18 cellular contexts compared by ENCODE assay signal in genomic region chr11:8091671-8092070, GRCh38. TPM values are rescaled to one million over a fixed set of nuclear protein-coding genes. Genes with fewer than 3 reads are reported as not detected.
A peak's percentile ranks its signal among the peaks of the same experiment; 100 is the strongest.
DNase-seq lines count a peak whose midpoint lies in the region; ATAC-seq and TF ChIP-seq lines count a peak whose summit lies in the region.
"Had no signal": no experiment of that assay in that cellular context is flagged by ENCODE, and none has a peak within 500 bp of the region (broad histone marks: within the 10 kb centered on the region; RNA-seq: fewer than 3 reads in every experiment).

No MANE protein-coding gene starts in this region.

- H3K36me3 Mint-ChIP-seq in natural killer cell treated with Interleukin-12 subunit alpha and Interleukin-12 subunit beta and Interleukin-15 and Interleukin-18, amount 100 ng/mL, for 72 hours = no peaks in the 10 kb centered on the region
- H3K36me3 Mint-ChIP-seq in natural killer cell (no peaks in the 10 kb centered on the region), endodermal cell (ENCODE audit: low read depth) (peaks cover 6% of the 10 kb centered on the region)
- H3K36me3 Mint-ChIP-seq: CD14-positive monocyte had no signal

- no peak for TF ChIP-seq CTCF in natural killer cell (IDR thresholded peaks at IDR 0.05)
- TF ChIP-seq CTCF in endodermal cell (conservative IDR thresholded peaks at IDR 0.05) = no peak
- TF ChIP-seq CTCF in psoas muscle (IDR thresholded peaks at IDR 0.05) = no peak

- no peak overlapping the region for H3K4me3 ChIP-seq in endodermal cell (ENCODE audit: low read length)
- H3K4me3 ChIP-seq in psoas muscle = no peak overlapping the region
- H3K4me3 ChIP-seq: SJCRH30 had no signal

- H3K27ac ChIP-seq in endodermal cell (ENCODE audit: low read depth, low read length) = no peak overlapping the region
- no peak overlapping the region for H3K27ac ChIP-seq in psoas muscle
- H3K27ac ChIP-seq: SJCRH30 had no signal

- no peak overlapping the region for H3K9ac ChIP-seq in endodermal cell (ENCODE audit: extremely low read depth, low read length, poor library complexity, severe bottlenecking)

- peak; percentile 13 for DNase-seq in natural killer cell treated with Interleukin-12 subunit alpha and Interleukin-12 subunit beta and Interleukin-15 and Interleukin-18, amount 100 ng/mL, for 72 hours (ENCODE audit: low spot score)
- DNase-seq in natural killer cell (no peak), endodermal cell (peak; percentile 26), mesenteric fat pad (ENCODE audit: low spot score) (peak; percentile 71), EL (no peak), psoas muscle (no peak)
- DNase-seq: ACHN, AML-193, DMS79 treated with DMSO at 0.1 percent for 48 hours, KBM-7, NCI-H1105 treated with DMSO at 0.1 percent for 48 hours, NCI-H1694, NCI-H748 treated with DMSO at 0.1 percent for 48 hours, PC-3, RPMI8226, SJCRH30 had no signal

- H3K4me3 Mint-ChIP-seq in natural killer cell treated with Interleukin-12 subunit alpha and Interleukin-12 subunit beta and Interleukin-15 and Interleukin-18, amount 100 ng/mL, for 72 hours = no peak overlapping the region
- no peak overlapping the region for H3K4me3 Mint-ChIP-seq in natural killer cell
- H3K4me3 Mint-ChIP-seq in endodermal cell = no peak overlapping the region
- H3K4me3 Mint-ChIP-seq: CD14-positive monocyte had no signal

- H3K27me3 Mint-ChIP-seq in natural killer cell treated with Interleukin-12 subunit alpha and Interleukin-12 subunit beta and Interleukin-15 and Interleukin-18, amount 100 ng/mL, for 72 hours = no peaks in the 10 kb centered on the region
- no peaks in the 10 kb centered on the region for H3K27me3 Mint-ChIP-seq in natural killer cell (ENCODE audit: low read depth in 2 of 2)
- no peaks in the 10 kb centered on the region for H3K27me3 Mint-ChIP-seq in endodermal cell (ENCODE audit: insufficient read depth)

- ATAC-seq in natural killer cell treated with Interleukin-12 subunit alpha and Interleukin-12 subunit beta and Interleukin-15 and Interleukin-18, amount 100 ng/mL, for 72 hours = no peak
- no peak for ATAC-seq in natural killer cell
- no peak for ATAC-seq in psoas muscle
- no peak for ATAC-seq in HG02840 (IDR thresholded peaks at IDR 0.05; ENCODE audit: low FRiP score, unreplicated experiment)
- ATAC-seq: PC-3 had no signal

- no peaks in the 10 kb centered on the region for H3K4me1 ChIP-seq in endodermal cell (ENCODE audit: control insufficient read depth, insufficient read depth, low read length)
- H3K4me1 ChIP-seq in psoas muscle = no peaks in the 10 kb centered on the region

- H3K27me3 ChIP-seq in endodermal cell (ENCODE audit: control insufficient read depth, insufficient read depth, low read length, poor library complexity, severe bottlenecking) (no peaks in the 10 kb centered on the region), psoas muscle (ENCODE audit: insufficient read depth in 3 of 3, low read length in 2 of 3) (no peaks in the 10 kb centered on the region)
- H3K27me3 ChIP-seq: SJCRH30 had no signal

- H3K9me3 Mint-ChIP-seq in natural killer cell treated with Interleukin-12 subunit alpha and Interleukin-12 subunit beta and Interleukin-15 and Interleukin-18, amount 100 ng/mL, for 72 hours = no peaks in the 10 kb centered on the region
- H3K9me3 Mint-ChIP-seq in natural killer cell = no peaks in the 10 kb centered on the region
- no peaks in the 10 kb centered on the region for H3K9me3 Mint-ChIP-seq in endodermal cell
- H3K9me3 Mint-ChIP-seq: CD14-positive monocyte had no signal

- H3K9me3 ChIP-seq in endodermal cell (ENCODE audit: control insufficient read depth, low read length) (no peaks in the 10 kb centered on the region), psoas muscle (no peaks in the 10 kb centered on the region)
- H3K9me3 ChIP-seq: SJCRH30 had no signal

- WGBS in endodermal cell (ENCODE audit: insufficient coverage in 1 of 2, insufficient read length in 1 of 2), 2 experiments = 91 to 98% methylated on average over 5 of the region's 5 CpGs
- WGBS in psoas muscle, 3 donors = 52 to 83% (median 58%) methylated on average over 5 of the region's 5 CpGs

- H3K4me1 Mint-ChIP-seq in natural killer cell treated with Interleukin-12 subunit alpha and Interleukin-12 subunit beta and Interleukin-15 and Interleukin-18, amount 100 ng/mL, for 72 hours (ENCODE audit: low read depth in 2 of 2) = no peaks in the 10 kb centered on the region
- no peaks in the 10 kb centered on the region for H3K4me1 Mint-ChIP-seq in natural killer cell
- peaks cover 14% of the 10 kb centered on the region for H3K4me1 Mint-ChIP-seq in endodermal cell
- H3K4me1 Mint-ChIP-seq: CD14-positive monocyte had no signal

- H3K36me3 ChIP-seq in endodermal cell (ENCODE audit: control insufficient read depth, insufficient read depth, low read length) (peaks cover 3% of the 10 kb centered on the region), psoas muscle (ENCODE audit: insufficient read depth in 1 of 2, low read depth in 1 of 2) (no peaks in the 10 kb centered on the region)
- H3K36me3 ChIP-seq: SJCRH30 had no signal

- intact Hi-C loops in natural killer cell (cut with micrococcal nuclease) (no loop called here), psoas muscle (cut with DNase I) (loop anchor here in 1 of 2 donors (5.0 kb wide), 2 partner anchors 59 to 84 kb away; no protein-coding TSS in a partner anchor)

- no peak overlapping the region for H3K27ac Mint-ChIP-seq in natural killer cell treated with Interleukin-12 subunit alpha and Interleukin-12 subunit beta and Interleukin-15 and Interleukin-18, amount 100 ng/mL, for 72 hours
- H3K27ac Mint-ChIP-seq in natural killer cell (no peak overlapping the region), endodermal cell (no peak overlapping the region)
- H3K27ac Mint-ChIP-seq: CD14-positive monocyte had no signal

RNA-seq across cellular contexts. Expression of gene TUB, which starts 10.7 kb away (rescaled TPM):
- not detected for total RNA-seq in natural killer cell treated with Interleukin-12 subunit alpha and Interleukin-12 subunit beta and Interleukin-15 and Interleukin-18, amount 100 ng/mL, for 72 hours
- total RNA-seq in natural killer cell = not detected
- total RNA-seq in endodermal cell = 10 to 100 TPM; 15.8 to 29.9 TPM
- polyA plus RNA-seq in endodermal cell (2013, experiment 1 of 2) = 21.7 TPM
- polyA plus RNA-seq in endodermal cell (2013, experiment 2 of 2) = 20.4 TPM
- 5.9 TPM for total RNA-seq in mesenteric fat pad
- 1 to 10 TPM in 3 of 4 donors, under 1 TPM in 1; 0.91 to 4.6 (median 1.3) TPM for total RNA-seq in psoas muscle
- polyA plus RNA-seq in psoas muscle = under 1 TPM; 0.25 to 0.51 (median 0.39) TPM
- polyA plus RNA-seq: CD14-positive monocyte had no signal

Comparison
In these comparisons a context has a peak if more than half of its experiments do, and no peak if none do; other contexts are left out.
1. DNase-seq: peak in natural killer cell treated with Interleukin-12 subunit alpha and Interleukin-12 subunit beta and Interleukin-15 and Interleukin-18, amount 100 ng/mL, for 72 hours (single experiment), endodermal cell (single experiment) and mesenteric fat pad (single experiment); none in natural killer cell (single experiment), EL (single experiment) and psoas muscle (0 of 2).